In the genomic region with DNA sequence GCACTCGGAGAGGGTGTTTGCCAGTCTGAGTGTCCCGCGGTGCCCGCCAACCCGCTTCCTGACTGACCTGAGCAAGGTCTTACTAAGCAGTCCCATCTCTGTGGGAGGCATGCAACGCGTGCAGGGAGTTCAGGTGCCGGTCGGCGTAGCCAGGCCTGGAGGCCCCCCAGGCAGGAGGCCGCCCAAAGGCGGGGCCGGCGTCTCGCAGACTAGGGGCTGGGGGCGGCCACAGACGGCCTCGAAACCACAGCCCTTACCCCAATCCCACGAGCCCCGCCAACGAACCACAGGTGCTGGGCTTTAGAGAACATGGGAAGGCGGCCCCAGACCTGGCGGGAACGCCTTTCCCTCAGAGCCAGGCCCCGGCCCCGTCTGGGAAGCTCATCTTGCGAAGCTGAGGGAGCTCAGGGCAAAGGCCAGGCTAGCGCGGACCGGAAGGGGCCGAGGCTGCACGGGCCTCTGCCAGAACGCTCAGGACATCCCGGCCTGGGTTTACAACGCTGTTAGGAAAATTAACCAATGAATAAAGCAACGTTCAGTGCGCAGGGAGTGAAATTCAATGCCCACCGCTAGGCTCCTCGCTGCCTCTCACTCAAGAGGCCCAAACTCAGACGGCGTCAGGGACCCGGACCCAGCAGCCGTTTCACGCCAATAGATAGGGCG, we compare ENCODE assay signal across 8 cellular contexts. TPM values are rescaled to one million over a fixed set of nuclear protein-coding genes. Genes with fewer than 3 reads are reported as not detected.
DNase-seq lines count a peak whose midpoint lies in the region; ATAC-seq, FAIRE-seq and TF ChIP-seq lines count a peak whose summit lies in the region.

No MANE protein-coding gene starts in this region.

- H4K20me1 ChIP-seq in HepG2 (ENCODE audit: insufficient read depth, low read length): no peaks in the 10 kb centered on the region

- peak; percentile 18 for ATAC-seq in HG03139 (IDR thresholded peaks at IDR 0.05; ENCODE audit: unreplicated experiment)
- ATAC-seq in HepG2: peak; percentile 68

- peak overlapping the region; percentile 41 for H3K4me3 ChIP-seq in bronchial epithelial cell (ENCODE audit: low read depth, low read length)
- H3K4me3 ChIP-seq in HepG2 (replicated peaks in 1 of 3; ENCODE audit: insufficient read depth in 1 of 3, low read depth in 2 of 3, low read length in 3 of 3): peak overlapping the region; percentile 67 to 89 (median 72)

- peaks cover 63% of the 10 kb centered on the region for H3K4me1 ChIP-seq in HepG2 (ENCODE audit: insufficient read depth, low read length)

- H3K9me3 ChIP-seq in HepG2 (ENCODE audit: low read length): no peaks in the 10 kb centered on the region

- DNase-seq in activated CD8-positive, alpha-beta memory T cell treated with anti-CD3 and anti-CD28 coated beads for 24 hours: peak; percentile 86
- no peak for DNase-seq in activated CD8-positive, alpha-beta memory T cell treated with anti-CD3 and anti-CD28 coated beads, Interleukin-2, amount 50 U/mL, for 48 hours
- peak in 4 of 5 donors; percentile 13 to 48 (median 36) for DNase-seq in T-helper 1 cell
- DNase-seq in bronchial epithelial cell (ENCODE audit: low read depth): no peak
- DNase-seq in HepG2 (ENCODE audit: low spot score): no peak
- DNase-seq in stimulated activated CD8-positive, alpha-beta memory T cell treated with anti-CD3 and anti-CD28 coated beads, Interleukin-15, amount 100 ng/mL, for 48 hours (ENCODE audit: low read depth in 2 of 2): peak; percentile 53 to 65
- no peak for DNase-seq in islet precursor cell

- in situ Hi-C loops in HepG2 (cut with HindIII; ENCODE audit: extremely low pct_ligation_motif_present, low pct_unique_long_range_greater_than_20kb): no loop called here

- H3K27me3 ChIP-seq in bronchial epithelial cell (ENCODE audit: control insufficient read depth, insufficient read depth, low read length) (no peaks in the 10 kb centered on the region), HepG2 (ENCODE audit: control insufficient read depth in 1 of 2, insufficient read depth in 2 of 2, low read length in 2 of 2) (no peaks in the 10 kb centered on the region)

- CTCF ChIA-PET in HepG2 (lab: Yijun Ruan, JAX; ENCODE audit: low intra/inter-chr PET ratio, low total read pairs): no interaction called here

- TF ChIP-seq POLR2A in HepG2 (IDR thresholded peaks at IDR 0.05; ENCODE audit: insufficient read depth in 1 of 2, low read depth in 2 of 2, low read length in 2 of 2): peak in 1 of 2 experiments; percentile 74; a peak in 3 of 4 replicates

- POLR2A ChIA-PET in HepG2 (lab: Yijun Ruan, JAX): interaction anchor here (0.8 to 7.2 kb wide), 16 partner anchors 9 to 657 kb away, joined by 3 to 164 read pairs (median 9); partner anchors contain the start of genes CCDC157, PES1, RNF215 and SEC14L2

- TF ChIP-seq EP300 in HepG2 (IDR thresholded peaks at IDR 0.05; ENCODE audit: low read depth in 2 of 2, low read length in 2 of 2) (no peak), HepG2 (CRISPR knock-in tag; IDR thresholded peaks at IDR 0.05; ENCODE audit: borderline replicate concordance) (no peak)

- H2AFZ ChIP-seq in HepG2 (ENCODE audit: low read length): no peak overlapping the region

- BruUV-seq in HepG2 (replicated peaks; lab: Mats Ljungman, UMichigan): TSS peak; percentile 57

- no peak for FAIRE-seq in bronchial epithelial cell (lab: Jason Lieb, UNC)
- FAIRE-seq in HepG2 (lab: Jason Lieb, UNC): no peak

- peaks cover 18% of the 10 kb centered on the region for H3K79me2 ChIP-seq in HepG2 (ENCODE audit: insufficient read depth, low read length)

- intact Hi-C loops in HepG2 (cut with micrococcal nuclease; ENCODE audit: unreplicated experiment): no loop called here

- peak overlapping the region; percentile 99 for H3K4me2 ChIP-seq in HepG2 (ENCODE audit: low read depth, low read length)

- TF ChIP-seq CTCF in bronchial epithelial cell (IDR thresholded peaks at IDR 0.05; ENCODE audit: insufficient read depth, low read length, severe bottlenecking): no peak
- TF ChIP-seq CTCF in HepG2 (CRISPR knock-in tag; IDR thresholded peaks at IDR 0.05): no peak

- TF ChIP-seq RAD21 in HepG2 (CRISPR knock-in tag; IDR thresholded peaks at IDR 0.05): no peak; the same call in 1 of the 2 replicates

- WGBS in HepG2 (ENCODE audit: low lambda C conversion rate): 1% methylated on average over 14 of the region's 45 CpGs

- peak overlapping the region; percentile 96 for H3K27ac ChIP-seq in HepG2 (ENCODE audit: extremely low read length, insufficient read depth, low read length)

- peak overlapping the region; percentile 89 for H3K9ac ChIP-seq in HepG2 (ENCODE audit: insufficient read depth, low read depth, low read length)

- peaks cover 7% of the 10 kb centered on the region for H3K36me3 ChIP-seq in bronchial epithelial cell (ENCODE audit: control insufficient read depth, insufficient read depth, low read length)
- H3K36me3 ChIP-seq in HepG2 (replicated peaks in 1 of 2; ENCODE audit: control insufficient read depth in 1 of 2, insufficient read depth in 2 of 2, low read length in 2 of 2): peaks cover 0 to 5% of the 10 kb centered on the region in 2 experiments; a peak in 2 of 5 replicates

RNA-seq across cellular contexts. Expression of gene MTFP1, which starts 2.1 kb away (rescaled TPM):
- total RNA-seq in bronchial epithelial cell (16.0 and 53.2 TPM in 2 replicates), HepG2 (2016; rRNA removed; fragmentation: Illumina TruSeq; extraction: Trizol) (40.3 and 45.6 TPM in 2 replicates)
- 33.4 and 35.3 TPM in 2 replicates for total RNA-seq in HepG2 (2016; cell fraction: cytosol; rRNA removed; fragmentation: Illumina TruSeq; extraction: Trizol; ENCODE audit: low read depth)
- total RNA-seq in HepG2 (2016; cell fraction: insoluble cytoplasmic fraction; rRNA removed; fragmentation: Illumina TruSeq; extraction: Trizol): 40.9 and 46.1 TPM in 2 replicates
- total RNA-seq in HepG2 (2016; cell fraction: membrane; rRNA removed; fragmentation: Illumina TruSeq; extraction: Trizol): 44.5 and 56.8 TPM in 2 replicates
- 24.5 and 30.0 TPM in 2 replicates for total RNA-seq in HepG2 (2016; cell fraction: nucleus; rRNA removed; fragmentation: Illumina TruSeq; extraction: Trizol)
- 29.5 TPM in 2 replicates for polyA plus RNA-seq in HepG2 (2011; rRNA removed)
- polyA plus RNA-seq in HepG2 (2011; cell fraction: cytosol; rRNA removed): 33.0 and 55.8 TPM in 2 replicates
- 33.3 and 33.4 TPM in 2 replicates for polyA plus RNA-seq in HepG2 (2011; cell fraction: nucleus; rRNA removed)
- polyA plus RNA-seq in HepG2 (2012): 16.5 and 23.5 TPM in 2 replicates
- 26.8 and 41.3 TPM in 2 replicates for polyA plus RNA-seq in HepG2 (2016; cell fraction: cytosol; fragmentation: Illumina TruSeq; extraction: Trizol; ENCODE audit: low read depth)
- 32.6 and 35.9 TPM in 2 replicates for polyA plus RNA-seq in HepG2 (2016; cell fraction: insoluble cytoplasmic fraction; fragmentation: Illumina TruSeq; extraction: Trizol; ENCODE audit: low read depth)
- polyA plus RNA-seq in HepG2 (2016; cell fraction: membrane; fragmentation: Illumina TruSeq; extraction: Trizol; ENCODE audit: low read depth): 36.2 and 46.2 TPM in 2 replicates
- polyA plus RNA-seq in HepG2 (2016; cell fraction: nucleus; fragmentation: Illumina TruSeq; extraction: Trizol; ENCODE audit: insufficient read depth, low read depth): 42.3 and 44.8 TPM in 2 replicates
- 41.9 and 45.1 TPM in 2 replicates for polyA minus RNA-seq in HepG2 (2011; rRNA and poly(A)+ RNA removed; ENCODE audit: low replicate concordance)
- 13.7 and 14.0 TPM in 2 replicates for polyA minus RNA-seq in HepG2 (2011; cell fraction: cytosol; rRNA and poly(A)+ RNA removed)
- 5.2 and 9.7 TPM in 2 replicates for polyA minus RNA-seq in HepG2 (2011; cell fraction: nucleus; rRNA and poly(A)+ RNA removed)

RNA-seq across cellular contexts. Expression of gene SEC14L2, which starts 26.6 kb away (rescaled TPM):
- total RNA-seq in bronchial epithelial cell (32.6 and 34.5 TPM in 2 replicates), HepG2 (2016; rRNA removed; fragmentation: Illumina TruSeq; extraction: Trizol) (4.1 and 5.3 TPM in 2 replicates)
- 0.71 and 0.88 TPM in 2 replicates for total RNA-seq in HepG2 (2016; cell fraction: cytosol; rRNA removed; fragmentation: Illumina TruSeq; extraction: Trizol; ENCODE audit: low read depth)
- 5.1 TPM in 2 replicates for total RNA-seq in HepG2 (2016; cell fraction: insoluble cytoplasmic fraction; rRNA removed; fragmentation: Illumina TruSeq; extraction: Trizol)
- total RNA-seq in HepG2 (2016; cell fraction: membrane; rRNA removed; fragmentation: Illumina TruSeq; extraction: Trizol): 2.0 and 2.8 TPM in 2 replicates
- 3.5 and 5.0 TPM in 2 replicates for total RNA-seq in HepG2 (2016; cell fraction: nucleus; rRNA removed; fragmentation: Illumina TruSeq; extraction: Trizol)
- 5.1 and 9.1 TPM in 2 replicates for polyA plus RNA-seq in HepG2 (2011; rRNA removed)
- polyA plus RNA-seq in HepG2 (2011; cell fraction: cytosol; rRNA removed): 6.9 and 7.2 TPM in 2 replicates
- 13.4 and 15.2 TPM in 2 replicates for polyA plus RNA-seq in HepG2 (2011; cell fraction: nucleus; rRNA removed)
- polyA plus RNA-seq in HepG2 (2012): 4.1 and 4.7 TPM in 2 replicates
- polyA plus RNA-seq in HepG2 (2016; cell fraction: cytosol; fragmentation: Illumina TruSeq; extraction: Trizol; ENCODE audit: low read depth): 1.8 and 2.4 TPM in 2 replicates
- polyA plus RNA-seq in HepG2 (2016; cell fraction: insoluble cytoplasmic fraction; fragmentation: Illumina TruSeq; extraction: Trizol; ENCODE audit: low read depth): 5.3 and 5.4 TPM in 2 replicates
- 1.9 and 2.3 TPM in 2 replicates for polyA plus RNA-seq in HepG2 (2016; cell fraction: membrane; fragmentation: Illumina TruSeq; extraction: Trizol; ENCODE audit: low read depth)
- 5.5 and 6.3 TPM in 2 replicates for polyA plus RNA-seq in HepG2 (2016; cell fraction: nucleus; fragmentation: Illumina TruSeq; extraction: Trizol; ENCODE audit: insufficient read depth, low read depth)
- 13.5 and 19.9 TPM in 2 replicates for polyA minus RNA-seq in HepG2 (2011; rRNA and poly(A)+ RNA removed; ENCODE audit: low replicate concordance)
- polyA minus RNA-seq in HepG2 (2011; cell fraction: cytosol; rRNA and poly(A)+ RNA removed): 4.4 and 5.6 TPM in 2 replicates
- polyA minus RNA-seq in HepG2 (2011; cell fraction: nucleus; rRNA and poly(A)+ RNA removed): 11.5 and 19.1 TPM in 2 replicates

RNA-seq across cellular contexts. Expression of gene RNF215, which starts 36.2 kb away (rescaled TPM):
- total RNA-seq in bronchial epithelial cell (14.1 and 15.5 TPM in 2 replicates), HepG2 (2016; rRNA removed; fragmentation: Illumina TruSeq; extraction: Trizol) (2.4 and 5.3 TPM in 2 replicates)
- total RNA-seq in HepG2 (2016; cell fraction: cytosol; rRNA removed; fragmentation: Illumina TruSeq; extraction: Trizol; ENCODE audit: low read depth): 1.6 and 1.9 TPM in 2 replicates
- total RNA-seq in HepG2 (2016; cell fraction: insoluble cytoplasmic fraction; rRNA removed; fragmentation: Illumina TruSeq; extraction: Trizol): 2.5 and 5.7 TPM in 2 replicates
- 2.5 and 3.5 TPM in 2 replicates for total RNA-seq in HepG2 (2016; cell fraction: membrane; rRNA removed; fragmentation: Illumina TruSeq; extraction: Trizol)
- total RNA-seq in HepG2 (2016; cell fraction: nucleus; rRNA removed; fragmentation: Illumina TruSeq; extraction: Trizol): 7.1 and 8.8 TPM in 2 replicates
- polyA plus RNA-seq in HepG2 (2011; rRNA removed): 6.1 and 9.2 TPM in 2 replicates
- polyA plus RNA-seq in HepG2 (2011; cell fraction: cytosol; rRNA removed): 3.8 and 4.9 TPM in 2 replicates
- 55.4 and 60.1 TPM in 2 replicates for polyA plus RNA-seq in HepG2 (2011; cell fraction: nucleus; rRNA removed)
- 5.4 and 7.0 TPM in 2 replicates for polyA plus RNA-seq in HepG2 (2012)
- polyA plus RNA-seq in HepG2 (2016; cell fraction: cytosol; fragmentation: Illumina TruSeq; extraction: Trizol; ENCODE audit: low read depth): 1.1 and 1.2 TPM in 2 replicates
- 1.6 and 1.8 TPM in 2 replicates for polyA plus RNA-seq in HepG2 (2016; cell fraction: insoluble cytoplasmic fraction; fragmentation: Illumina TruSeq; extraction: Trizol; ENCODE audit: low read depth)
- polyA plus RNA-seq in HepG2 (2016; cell fraction: membrane; fragmentation: Illumina TruSeq; extraction: Trizol; ENCODE audit: low read depth): 1.9 and 2.2 TPM in 2 replicates
- polyA plus RNA-seq in HepG2 (2016; cell fraction: nucleus; fragmentation: Illumina TruSeq; extraction: Trizol; ENCODE audit: insufficient read depth, low read depth): 17.7 and 18.4 TPM in 2 replicates
- 10.6 and 16.6 TPM in 2 replicates for polyA minus RNA-seq in HepG2 (2011; rRNA and poly(A)+ RNA removed; ENCODE audit: low replicate concordance)
- polyA minus RNA-seq in HepG2 (2011; cell fraction: cytosol; rRNA and poly(A)+ RNA removed): 2.3 and 4.5 TPM in 2 replicates
- 12.6 and 12.9 TPM in 2 replicates for polyA minus RNA-seq in HepG2 (2011; cell fraction: nucleus; rRNA and poly(A)+ RNA removed)

RNA-seq across cellular contexts. Expression of gene SEC14L3, which starts 48.4 kb away (rescaled TPM):
- total RNA-seq in bronchial epithelial cell (not detected in 2 replicates), HepG2 (2016; rRNA removed; fragmentation: Illumina TruSeq; extraction: Trizol) (not detected in 2 replicates)
- not detected in 2 replicates for total RNA-seq in HepG2 (2016; cell fraction: cytosol; rRNA removed; fragmentation: Illumina TruSeq; extraction: Trizol; ENCODE audit: low read depth)
- total RNA-seq in HepG2 (2016; cell fraction: insoluble cytoplasmic fraction; rRNA removed; fragmentation: Illumina TruSeq; extraction: Trizol): not detected in 2 replicates
- total RNA-seq in HepG2 (2016; cell fraction: membrane; rRNA removed; fragmentation: Illumina TruSeq; extraction: Trizol): not detected in 2 replicates
- not detected in 2 replicates for total RNA-seq in HepG2 (2016; cell fraction: nucleus; rRNA removed; fragmentation: Illumina TruSeq; extraction: Trizol)
- polyA plus RNA-seq in HepG2 (2011; rRNA removed): not detected in 2 replicates
- polyA plus RNA-seq in HepG2 (2011; cell fraction: cytosol; rRNA removed): not detected in 2 replicates
- polyA plus RNA-seq in HepG2 (2011; cell fraction: nucleus; rRNA removed): not detected in 2 replicates
- polyA plus RNA-seq in HepG2 (2012): not detected in 2 replicates
- polyA plus RNA-seq in HepG2 (2016; cell fraction: cytosol; fragmentation: Illumina TruSeq; extraction: Trizol; ENCODE audit: low read depth): not detected in 2 replicates
- polyA plus RNA-seq in HepG2 (2016; cell fraction: insoluble cytoplasmic fraction; fragmentation: Illumina TruSeq; extraction: Trizol; ENCODE audit: low read depth): not detected in 2 replicates
- polyA plus RNA-seq in HepG2 (2016; cell fraction: membrane; fragmentation: Illumina TruSeq; extraction: Trizol; ENCODE audit: low read depth): not detected in 2 replicates
- polyA plus RNA-seq in HepG2 (2016; cell fraction: nucleus; fragmentation: Illumina TruSeq; extraction: Trizol; ENCODE audit: insufficient read depth, low read depth): not detected in 2 replicates
- 0.07 TPM in 1 of 2 replicates, not detected in the other for polyA minus RNA-seq in HepG2 (2011; rRNA and poly(A)+ RNA removed; ENCODE audit: low replicate concordance)
- not detected in 2 replicates for polyA minus RNA-seq in HepG2 (2011; cell fraction: cytosol; rRNA and poly(A)+ RNA removed)
- not detected in 2 replicates for polyA minus RNA-seq in HepG2 (2011; cell fraction: nucleus; rRNA and poly(A)+ RNA removed)

Comparison
In these comparisons a context has a peak if more than half of its experiments do, and no peak if none do; other contexts are left out.
1. DNase-seq: peak in activated CD8-positive, alpha-beta memory T cell treated with anti-CD3 and anti-CD28 coated beads for 24 hours (single experiment), T-helper 1 cell (4 of 5) and stimulated activated CD8-positive, alpha-beta memory T cell treated with anti-CD3 and anti-CD28 coated beads, Interleukin-15, amount 100 ng/mL, for 48 hours (2 of 2); none in activated CD8-positive, alpha-beta memory T cell treated with anti-CD3 and anti-CD28 coated beads, Interleukin-2, amount 50 U/mL, for 48 hours (single experiment), bronchial epithelial cell (single experiment), HepG2 (single experiment) and islet precursor cell (single experiment).